Comparison of ENCODE assay signal across 9 cellular contexts in the genomic region with DNA sequence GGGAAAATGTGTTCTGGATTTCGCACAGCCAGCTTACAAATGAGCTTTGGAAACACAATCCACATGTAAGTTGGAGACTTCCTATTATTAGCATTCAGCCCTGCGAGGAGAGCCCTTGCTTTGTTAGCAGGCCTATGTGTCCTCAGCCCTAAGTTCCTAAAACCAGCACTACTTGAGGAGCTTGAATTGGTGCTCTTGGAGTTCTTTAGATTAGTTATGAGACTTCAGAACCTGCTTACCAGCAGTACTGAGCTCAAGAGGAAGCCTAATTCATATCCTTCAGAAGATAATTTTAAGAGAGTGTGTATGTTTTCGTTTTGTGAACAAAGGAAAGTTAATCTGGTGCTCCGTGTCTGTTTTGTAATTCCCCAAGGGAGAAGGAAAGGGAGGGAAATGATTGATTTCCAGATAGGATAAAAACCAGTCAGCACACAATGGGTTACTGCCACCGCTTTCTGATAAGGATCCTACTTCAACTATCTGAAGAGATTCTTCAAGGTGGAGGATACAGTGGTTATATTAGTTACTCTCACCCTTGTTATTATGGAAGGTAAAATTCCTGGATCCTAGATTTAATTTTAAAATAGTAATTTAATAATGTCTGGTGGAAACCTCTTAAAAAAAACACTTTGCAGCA. TPM values are rescaled to one million over a fixed set of nuclear protein-coding genes. Genes with fewer than 3 reads are reported as not detected.
A peak's percentile ranks its signal among the peaks of the same experiment; 100 is the strongest.
DNase-seq lines count a peak whose midpoint lies in the region; ATAC-seq and TF ChIP-seq lines count a peak whose summit lies in the region.
"Had no signal": no experiment of that assay in that cellular context is flagged by ENCODE, and none has a peak within 500 bp of the region (broad histone marks: within the 10 kb centered on the region; RNA-seq: fewer than 3 reads in every experiment).

No MANE protein-coding gene starts in this region.

- intact Hi-C loops in heart left ventricle (cut with DNase I) (loop anchor here (2.0 to 10.0 kb wide), 9 partner anchors 33 to 1006 kb away; partner anchors contain the start of gene PIK3R1 (in 9 of the 10)), Right ventricle myocardium inferior (cut with DNase I) (loop anchor here (5.0 kb wide), 5 partner anchors 33 to 1003 kb away; partner anchors contain the start of gene PIK3R1)

- 24 to 28% (median 26%) methylated on average over 5 of the region's 5 CpGs for WGBS in heart left ventricle, 4 donors

- H3K36me3 Mint-ChIP-seq in natural killer cell treated with Interleukin-12 subunit alpha and Interleukin-12 subunit beta and Interleukin-15 and Interleukin-18, amount 100 ng/mL, for 72 hours: no peaks in the 10 kb centered on the region

- H3K36me3 ChIP-seq in heart left ventricle: no peaks in the 10 kb centered on the region
- no peaks in the 10 kb centered on the region for H3K36me3 ChIP-seq in effector memory CD4-positive, alpha-beta T cell (ENCODE audit: control insufficient read depth, insufficient read depth, low read length)

- ATAC-seq in heart left ventricle: peak in 2 of 4 donors; percentile 23 to 44
- no peak for ATAC-seq in Right ventricle myocardium inferior
- ATAC-seq in natural killer cell treated with Interleukin-12 subunit alpha and Interleukin-12 subunit beta and Interleukin-15 and Interleukin-18, amount 100 ng/mL, for 72 hours: no peak
- ATAC-seq in GM21717 (IDR thresholded peaks at IDR 0.05; ENCODE audit: unreplicated experiment): no peak

- H3K4me1 Mint-ChIP-seq in natural killer cell treated with Interleukin-12 subunit alpha and Interleukin-12 subunit beta and Interleukin-15 and Interleukin-18, amount 100 ng/mL, for 72 hours (ENCODE audit: low read depth in 2 of 2): peaks cover 64 to 73% of the 10 kb centered on the region in 2 donors

- H3K4me3 ChIP-seq in heart left ventricle: peak overlapping the region in 3 of 12 donors; percentile 1 to 5 (median 2)
- H3K4me3 ChIP-seq in effector memory CD4-positive, alpha-beta T cell (ENCODE audit: insufficient read depth, low read depth, low read length, poor library complexity, severe bottlenecking): no peak overlapping the region

- H3K27ac Mint-ChIP-seq in natural killer cell treated with Interleukin-12 subunit alpha and Interleukin-12 subunit beta and Interleukin-15 and Interleukin-18, amount 100 ng/mL, for 72 hours: peak overlapping the region; percentile 79 to 91

- H3K4me1 ChIP-seq in heart left ventricle: peaks cover 9 to 99% (median 81%) of the 10 kb centered on the region in 12 donors
- H3K4me1 ChIP-seq in effector memory CD4-positive, alpha-beta T cell (ENCODE audit: control insufficient read depth, insufficient read depth, low read length, poor library complexity, severe bottlenecking): peaks cover 30% of the 10 kb centered on the region

- no peak for DNase-seq in heart left ventricle
- no peak for DNase-seq in Right ventricle myocardium inferior (ENCODE audit: missing footprints)
- DNase-seq in effector memory CD4-positive, alpha-beta T cell: no peak
- no peak for DNase-seq in natural killer cell treated with Interleukin-12 subunit alpha and Interleukin-12 subunit beta and Interleukin-15 and Interleukin-18, amount 100 ng/mL, for 72 hours (ENCODE audit: low spot score)
- DNase-seq in SW480 (ENCODE audit: low spot score): no peak
- DNase-seq in inferior parietal cortex (ENCODE audit: extremely low spot score): no peak
- DNase-seq in hypothalamus (lab: John Stamatoyannopoulos, UW): no peak
- DNase-seq: posterior cingulate gyrus had no signal

- H3K4me3 Mint-ChIP-seq in natural killer cell treated with Interleukin-12 subunit alpha and Interleukin-12 subunit beta and Interleukin-15 and Interleukin-18, amount 100 ng/mL, for 72 hours: peak overlapping the region; percentile 64

- no peak for TF ChIP-seq CTCF in heart left ventricle (IDR thresholded peaks at IDR 0.05)

- H3K27me3 Mint-ChIP-seq in natural killer cell treated with Interleukin-12 subunit alpha and Interleukin-12 subunit beta and Interleukin-15 and Interleukin-18, amount 100 ng/mL, for 72 hours: no peaks in the 10 kb centered on the region

- peak overlapping the region; percentile 31 to 85 (median 77) for H3K27ac ChIP-seq in heart left ventricle
- peak overlapping the region; percentile 31 for H3K27ac ChIP-seq in effector memory CD4-positive, alpha-beta T cell (ENCODE audit: insufficient read depth, low read length, poor library complexity, severe bottlenecking)

- no peak for TF ChIP-seq POLR2A in heart left ventricle (IDR thresholded peaks at IDR 0.05)

- H3K9me3 Mint-ChIP-seq in natural killer cell treated with Interleukin-12 subunit alpha and Interleukin-12 subunit beta and Interleukin-15 and Interleukin-18, amount 100 ng/mL, for 72 hours: no peaks in the 10 kb centered on the region

- no peaks in the 10 kb centered on the region for H3K9me3 ChIP-seq in heart left ventricle
- H3K9me3 ChIP-seq in effector memory CD4-positive, alpha-beta T cell (ENCODE audit: control insufficient read depth, low read length): no peaks in the 10 kb centered on the region

- no peaks in the 10 kb centered on the region for H3K27me3 ChIP-seq in heart left ventricle
- no peaks in the 10 kb centered on the region for H3K27me3 ChIP-seq in effector memory CD4-positive, alpha-beta T cell (replicated peaks; ENCODE audit: control insufficient read depth, insufficient read depth, low read length, poor library complexity, severe bottlenecking)

RNA-seq across cellular contexts. Expression of gene PIK3R1, which starts 35.2 kb away (rescaled TPM):
- total RNA-seq in heart left ventricle (100 to 1,000 TPM in 6 of 9 donors, 10 to 100 TPM in 3; 80.3 to 221 (median 147) TPM), Right ventricle myocardium inferior (113 TPM)
- 10 to 100 TPM; 16.3 to 65.2 TPM for polyA plus RNA-seq in heart left ventricle
- total RNA-seq in natural killer cell treated with Interleukin-12 subunit alpha and Interleukin-12 subunit beta and Interleukin-15 and Interleukin-18, amount 100 ng/mL, for 72 hours: 100 to 1,000 TPM; 141 to 195 TPM
